ENCODE assay signal across 19 cellular contexts in the genomic region with DNA sequence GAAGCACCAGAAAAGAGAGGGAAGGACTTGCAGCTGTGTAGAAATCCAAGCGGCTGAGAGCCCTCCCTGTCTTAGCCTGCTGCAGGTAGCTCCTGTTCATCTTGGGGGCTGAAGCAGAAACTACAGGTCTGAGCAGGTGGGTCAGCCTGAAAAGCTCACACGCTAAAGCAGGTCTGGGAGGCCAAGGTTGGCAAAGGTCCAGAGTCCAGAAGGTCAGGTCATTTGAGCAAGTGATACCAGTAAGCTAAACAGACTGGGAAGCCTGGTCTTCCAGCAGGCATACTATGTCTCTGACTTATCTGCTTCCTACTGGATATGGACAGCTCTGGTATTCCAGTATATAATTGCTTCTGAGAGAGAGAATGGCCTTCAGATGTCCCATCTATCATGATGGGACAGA.
"Had no signal": no experiment of that assay in that cellular context is flagged by ENCODE, and none has a peak within 500 bp of the region (broad histone marks: within the 10 kb centered on the region; RNA-seq: fewer than 3 reads in every experiment).

No MANE protein-coding gene starts in this region.

- ATAC-seq: left lung; mucosa of descending colon; naive thymus-derived CD8-positive, alpha-beta T cell; upper lobe of right lung had no signal

- H3K9me3 Mint-ChIP-seq: activated CD4-positive, alpha-beta T cell treated with anti-CD3 and anti-CD28 coated beads, Interleukin-2, amount 10 ng/mL, durations not matched to agents 7 days and 5 days; activated naive CD4-positive, alpha-beta T cell treated with anti-CD3 and anti-CD28 coated beads, Interleukin-2, amount 50 U/mL, for 24 hours; memory B cell; naive thymus-derived CD8-positive, alpha-beta T cell; stimulated activated naive CD8-positive, alpha-beta T cell treated with anti-CD3 and anti-CD28 coated beads, Interleukin-15, Interleukin-2, amounts not matched to agents 100 ng/mL and 50 ng/mL, for 24 hours had no signal

- H3K4me3 Mint-ChIP-seq: activated CD4-positive, alpha-beta T cell treated with anti-CD3 and anti-CD28 coated beads, Interleukin-2, amount 10 ng/mL, durations not matched to agents 7 days and 5 days; activated naive CD4-positive, alpha-beta T cell treated with anti-CD3 and anti-CD28 coated beads, Interleukin-2, amount 50 U/mL, for 24 hours; memory B cell; naive thymus-derived CD8-positive, alpha-beta T cell; stimulated activated naive CD8-positive, alpha-beta T cell treated with anti-CD3 and anti-CD28 coated beads, Interleukin-15, Interleukin-2, amounts not matched to agents 100 ng/mL and 50 ng/mL, for 24 hours had no signal

- H3K4me1 ChIP-seq: adrenal gland, suprapubic skin, upper lobe of right lung had no signal

- H3K4me3 ChIP-seq: adrenal gland, hepatocyte, left lung, mucosa of descending colon, suprapubic skin, upper lobe of right lung had no signal

- H3K27me3 ChIP-seq: adrenal gland, hepatocyte, left lung, neutrophil, suprapubic skin, upper lobe of right lung had no signal

- DNase-seq: activated CD4-positive, alpha-beta T cell treated with anti-CD3 and anti-CD28 coated beads, Interleukin-2, amount 10 ng/mL, durations not matched to agents 7 days and 5 days; activated effector memory CD4-positive, alpha-beta T cell treated with anti-CD3 and anti-CD28 coated beads, Interleukin-2, amount 50 U/mL, for 16 hours; islet precursor cell; left lung; mucosa of descending colon; naive thymus-derived CD8-positive, alpha-beta T cell; posterior cingulate gyrus; retina; stimulated activated CD4-positive, alpha-beta T cell treated with anti-CD3 and anti-CD28 coated beads, Interleukin-4, amount 100 ng/mL, for 4 hours; stimulated activated CD8-positive, alpha-beta memory T cell treated with anti-CD3 and anti-CD28 coated beads, Interleukin-4, amount 100 ng/mL, for 48 hours; T-helper 2 cell; upper lobe of right lung had no signal

- H3K27ac Mint-ChIP-seq: activated CD4-positive, alpha-beta T cell treated with anti-CD3 and anti-CD28 coated beads, Interleukin-2, amount 10 ng/mL, durations not matched to agents 7 days and 5 days; activated naive CD4-positive, alpha-beta T cell treated with anti-CD3 and anti-CD28 coated beads, Interleukin-2, amount 50 U/mL, for 24 hours; memory B cell; stimulated activated naive CD8-positive, alpha-beta T cell treated with anti-CD3 and anti-CD28 coated beads, Interleukin-15, Interleukin-2, amounts not matched to agents 100 ng/mL and 50 ng/mL, for 24 hours had no signal

- H3K9me3 ChIP-seq: adrenal gland, left lung, mucosa of descending colon, neutrophil, suprapubic skin, upper lobe of right lung had no signal

- H3K27me3 Mint-ChIP-seq: activated CD4-positive, alpha-beta T cell treated with anti-CD3 and anti-CD28 coated beads, Interleukin-2, amount 10 ng/mL, durations not matched to agents 7 days and 5 days; activated naive CD4-positive, alpha-beta T cell treated with anti-CD3 and anti-CD28 coated beads, Interleukin-2, amount 50 U/mL, for 24 hours; memory B cell; naive thymus-derived CD8-positive, alpha-beta T cell; stimulated activated naive CD8-positive, alpha-beta T cell treated with anti-CD3 and anti-CD28 coated beads, Interleukin-15, Interleukin-2, amounts not matched to agents 100 ng/mL and 50 ng/mL, for 24 hours had no signal

- H3K27ac ChIP-seq: adrenal gland, hepatocyte, left lung, neutrophil, suprapubic skin, upper lobe of right lung had no signal
